Comparison of ENCODE assay signal across 12 cellular contexts in genomic region chr19:42068756-42069571, GRCh38. TPM values are rescaled to one million over a fixed set of nuclear protein-coding genes. Genes with fewer than 3 reads are reported as not detected.
DNase-seq lines count a peak whose midpoint lies in the region; ATAC-seq and TF ChIP-seq lines count a peak whose summit lies in the region.
"Had no signal": no experiment of that assay in that cellular context is flagged by ENCODE, and none has a peak within 500 bp of the region (broad histone marks: within the 10 kb centered on the region; RNA-seq: fewer than 3 reads in every experiment).

No MANE protein-coding gene starts in this region.

- peak; percentile 18 for DNase-seq in DMS79 treated with DMSO at 0.1 percent for 48 hours (lab: John Stamatoyannopoulos, UW)
- DNase-seq in DMS79 (lab: John Stamatoyannopoulos, UW) = no peak
- DNase-seq in left kidney (ENCODE audit: low read depth, low spot score) = peak; percentile 41
- no peak for DNase-seq in thoracic aorta (ENCODE audit: low spot score)
- DNase-seq in activated naive CD4-positive, alpha-beta T cell treated with anti-CD3 and anti-CD28 coated beads for 36 hours = no peak
- DNase-seq in activated T-cell treated with anti-CD3 and anti-CD28 coated beads, Interleukin-2, amount 50 U/mL, for 72 hours = no peak
- DNase-seq: DMS 273 treated with DMSO at 0.1 percent for 48 hours, NCI-H748 treated with DMSO at 0.1 percent for 48 hours, SW 1271 had no signal

- peaks cover 7 to 23% of the 10 kb centered on the region in 2 donors for H3K4me1 ChIP-seq in thoracic aorta (ENCODE audit: control insufficient read depth in 1 of 2, low read depth in 2 of 2)

- intact Hi-C loops in activated naive CD4-positive, alpha-beta T cell treated with anti-CD3 and anti-CD28 coated beads for 36 hours (cut with micrococcal nuclease) = no loop called here

- H3K27ac Mint-ChIP-seq in activated naive CD4-positive, alpha-beta T cell treated with anti-CD3 and anti-CD28 coated beads for 36 hours = no peak overlapping the region
- H3K27ac Mint-ChIP-seq in activated T-cell treated with anti-CD3 and anti-CD28 coated beads, Interleukin-2, amount 50 U/mL, for 72 hours = no peak overlapping the region

- H3K27me3 Mint-ChIP-seq in activated naive CD4-positive, alpha-beta T cell treated with anti-CD3 and anti-CD28 coated beads for 36 hours (ENCODE audit: low read depth) = peaks cover 4% of the 10 kb centered on the region
- peaks cover 8% of the 10 kb centered on the region for H3K27me3 Mint-ChIP-seq in activated T-cell treated with anti-CD3 and anti-CD28 coated beads, Interleukin-2, amount 50 U/mL, for 72 hours (ENCODE audit: low read depth)

- H3K36me3 Mint-ChIP-seq in activated naive CD4-positive, alpha-beta T cell treated with anti-CD3 and anti-CD28 coated beads for 36 hours (ENCODE audit: low read depth) = no peaks in the 10 kb centered on the region
- no peaks in the 10 kb centered on the region for H3K36me3 Mint-ChIP-seq in activated T-cell treated with anti-CD3 and anti-CD28 coated beads, Interleukin-2, amount 50 U/mL, for 72 hours (ENCODE audit: insufficient read depth in 2 of 2)

- H3K9me3 ChIP-seq in thoracic aorta = no peaks in the 10 kb centered on the region

- no peak for TF ChIP-seq CTCF in thoracic aorta (IDR thresholded peaks at IDR 0.05)

- CTCF ChIA-PET in activated naive CD4-positive, alpha-beta T cell treated with anti-CD3 and anti-CD28 coated beads for 36 hours (lab: Charles Lee) = no interaction called here

- H3K36me3 ChIP-seq in thoracic aorta = no peaks in the 10 kb centered on the region

- ATAC-seq in thoracic aorta (ENCODE audit: insufficient number of reproducible peaks, low FRiP score, low read depth) (peak; percentile 12), HG03139 (IDR thresholded peaks at IDR 0.05; ENCODE audit: unreplicated experiment) (no peak)
- ATAC-seq in activated T-cell treated with anti-CD3 and anti-CD28 coated beads, Interleukin-2, amount 50 U/mL, for 72 hours (replicated peaks in 1 of 2) = no peak

- no peaks in the 10 kb centered on the region for H3K9me3 Mint-ChIP-seq in activated naive CD4-positive, alpha-beta T cell treated with anti-CD3 and anti-CD28 coated beads for 36 hours
- H3K9me3 Mint-ChIP-seq in activated T-cell treated with anti-CD3 and anti-CD28 coated beads, Interleukin-2, amount 50 U/mL, for 72 hours = no peaks in the 10 kb centered on the region

- H3K4me3 Mint-ChIP-seq in activated naive CD4-positive, alpha-beta T cell treated with anti-CD3 and anti-CD28 coated beads for 36 hours = no peak overlapping the region
- H3K4me3 Mint-ChIP-seq in activated T-cell treated with anti-CD3 and anti-CD28 coated beads, Interleukin-2, amount 50 U/mL, for 72 hours = no peak overlapping the region

- peak overlapping the region; percentile 32 for H3K27ac ChIP-seq in cingulate gyrus (ENCODE audit: low read depth, low read length)
- peak overlapping the region; percentile 54 to 70 for H3K27ac ChIP-seq in thoracic aorta
- H3K27ac ChIP-seq: 22Rv1 had no signal

- peak overlapping the region; percentile 82 for H3K4me3 ChIP-seq in thoracic aorta

- no peaks in the 10 kb centered on the region for H3K27me3 ChIP-seq in thoracic aorta (replicated peaks; ENCODE audit: insufficient read depth)

- H3K4me1 Mint-ChIP-seq in activated naive CD4-positive, alpha-beta T cell treated with anti-CD3 and anti-CD28 coated beads for 36 hours (ENCODE audit: low read depth) = peaks cover 1% of the 10 kb centered on the region
- no peaks in the 10 kb centered on the region for H3K4me1 Mint-ChIP-seq in activated T-cell treated with anti-CD3 and anti-CD28 coated beads, Interleukin-2, amount 50 U/mL, for 72 hours (ENCODE audit: low read depth)

RNA-seq across cellular contexts. Expression of gene GRIK5, which starts 1.0 kb away (rescaled TPM):
- total RNA-seq in thoracic aorta = 10 to 100 TPM; 22.3 to 24.8 TPM
- total RNA-seq in activated naive CD4-positive, alpha-beta T cell treated with anti-CD3 and anti-CD28 coated beads for 36 hours = 1 to 10 TPM; 1.9 to 2.2 TPM
- total RNA-seq in activated T-cell treated with anti-CD3 and anti-CD28 coated beads, Interleukin-2, amount 50 U/mL, for 72 hours = 1 to 10 TPM; 1.1 to 3.8 TPM

RNA-seq across cellular contexts. Expression of gene ZNF574, which starts 7.0 kb away (rescaled TPM):
- 10 to 100 TPM; 20.4 to 24.2 TPM for total RNA-seq in thoracic aorta
- 1 to 10 TPM; 8.4 to 8.8 TPM for total RNA-seq in activated naive CD4-positive, alpha-beta T cell treated with anti-CD3 and anti-CD28 coated beads for 36 hours
- total RNA-seq in activated T-cell treated with anti-CD3 and anti-CD28 coated beads, Interleukin-2, amount 50 U/mL, for 72 hours = 10 to 100 TPM; 11.5 to 12.2 TPM

Comparison
In these comparisons a context has a peak if more than half of its experiments do, and no peak if none do; other contexts are left out.
1. DNase-seq: peak in DMS79 treated with DMSO at 0.1 percent for 48 hours (single experiment) and left kidney (single experiment); none in DMS79 (single experiment), thoracic aorta (single experiment), activated naive CD4-positive, alpha-beta T cell treated with anti-CD3 and anti-CD28 coated beads for 36 hours (single experiment) and activated T-cell treated with anti-CD3 and anti-CD28 coated beads, Interleukin-2, amount 50 U/mL, for 72 hours (0 of 2).
2. RNA of gene GRIK5, which starts 1.0 kb away (total RNA-seq): 22.3 to 24.8 TPM in thoracic aorta; 1.1 to 3.8 TPM in activated T-cell treated with anti-CD3 and anti-CD28 coated beads, Interleukin-2, amount 50 U/mL, for 72 hours and 1.9 to 2.2 TPM in activated naive CD4-positive, alpha-beta T cell treated with anti-CD3 and anti-CD28 coated beads for 36 hours; every median in the first group is over 4 times any median in the second.